ENCODE assay signal across 35 cellular contexts in genomic region chr2:31762085-31762484, GRCh38.
A peak's percentile ranks its signal among the peaks of the same experiment; 100 is the strongest.
DNase-seq lines count a peak whose midpoint lies in the region; ATAC-seq, FAIRE-seq and TF ChIP-seq lines count a peak whose summit lies in the region.
"Had no signal": no experiment of that assay in that cellular context is flagged by ENCODE, and none has a peak within 500 bp of the region (broad histone marks: within the 10 kb centered on the region; RNA-seq: fewer than 3 reads in every experiment).

No MANE protein-coding gene starts in this region.

- peaks cover 14% of the 10 kb centered on the region; the same call in 2 of the 3 replicates for H3K9me3 Mint-ChIP-seq in GM23338
- peaks cover 4% of the 10 kb centered on the region for H3K9me3 Mint-ChIP-seq in endodermal cell
- H3K9me3 Mint-ChIP-seq: activated naive CD4-positive, alpha-beta T cell treated with anti-CD3 and anti-CD28 coated beads, Interleukin-2, amount 50 U/mL, for 72 hours had no signal

- H3K27me3 ChIP-seq in GM23338 (ENCODE audit: insufficient read depth) (no peaks in the 10 kb centered on the region), endodermal cell (ENCODE audit: control insufficient read depth, insufficient read depth, low read length, poor library complexity, severe bottlenecking) (no peaks in the 10 kb centered on the region), left lung (no peaks in the 10 kb centered on the region)
- H3K27me3 ChIP-seq: BLaER1, breast epithelium, colonic mucosa, neutrophil, testis had no signal

- TF ChIP-seq CTCF in A549 (IDR thresholded peaks at IDR 0.05) (no peak; the same call in 2 of the 3 replicates), GM23338 (conservative IDR thresholded peaks at IDR 0.05; ENCODE audit: low read depth in 2 of 2) (peak; percentile 6 to 40; a peak in 2 of 4 replicates), endodermal cell (conservative IDR thresholded peaks at IDR 0.05) (peak; percentile 39), left lung (IDR thresholded peaks at IDR 0.05) (no peak)

- no peaks in the 10 kb centered on the region for H3K79me2 ChIP-seq in GM23338 (replicated peaks; ENCODE audit: insufficient read depth)

- DNase-seq in A549 (ENCODE audit: low read depth in 1 of 2, low spot score in 1 of 2) (no peak), GM23338 (ENCODE audit: low spot score) (no peak), endodermal cell (no peak), UCSD-AML1 (lab: John Stamatoyannopoulos, UW; ENCODE audit: unreplicated experiment) (no peak), left lung (no peak)
- DNase-seq in activated CD4-positive, alpha-beta T cell treated with anti-CD3 and anti-CD28 coated beads for 48 hours, result no peak
- DNase-seq: activated CD4-positive, alpha-beta T cell treated with anti-CD3 and anti-CD28 coated beads for 36 hours; activated CD8-positive, alpha-beta memory T cell treated with anti-CD3 and anti-CD28 coated beads for 24 hours; activated T-cell treated with anti-CD3 and anti-CD28 coated beads for 4 hours; anterior cingulate cortex; colonic mucosa; DMS53; effector CD8-positive, alpha-beta T cell; erythroblast; glutamatergic neuron; IMR-90; NCI-H1048; NCI-H1694; NCI-H446; NCI-H774; right cardiac atrium; stimulated activated CD4-positive, alpha-beta T cell treated with anti-CD3 and anti-CD28 coated beads, Interleukin-2, amount 100 ng/mL, for 24 hours; stimulated activated naive CD8-positive, alpha-beta T cell treated with anti-CD3 and anti-CD28 coated beads, Interleukin-15, Interleukin-2, amounts not matched to agents 100 U/mL and 50 U/mL, for 24 hours; T-helper 2 cell; testis had no signal

- 0 out of 3 replicates have a peak, but pooled peaks cover 9% of the 10 kb centered on the region for H3K9me3 ChIP-seq in A549
- H3K9me3 ChIP-seq in endodermal cell (ENCODE audit: control insufficient read depth, low read length), result peaks cover 5% of the 10 kb centered on the region
- H3K9me3 ChIP-seq in left lung, result peaks cover 0 to 5% of the 10 kb centered on the region in 2 donors
- H3K9me3 ChIP-seq: BLaER1, colonic mucosa, HAP-1, neutrophil, testis had no signal

- no peaks in the 10 kb centered on the region; the same call in 1 of the 2 replicates for H3K9me2 ChIP-seq in GM23338 (ENCODE audit: insufficient read depth)

- no peaks in the 10 kb centered on the region for H4K20me1 ChIP-seq in GM23338 (replicated peaks; ENCODE audit: insufficient read depth)
- H4K20me1 ChIP-seq: BLaER1 had no signal

- TF ChIP-seq RAD21 in A549 (conservative IDR thresholded peaks at IDR 0.05 in 1 of 2, IDR thresholded peaks at IDR 0.05 in 1 of 2), result peak in 1 of 2 experiments; percentile 34; a peak in 1 of 5 replicates

- intact Hi-C loops in left lung (cut with DNase I), result no loop called here

- H3K27ac Mint-ChIP-seq in GM23338 (no peak overlapping the region), endodermal cell (no peak overlapping the region)
- H3K27ac Mint-ChIP-seq: activated CD4-positive, alpha-beta T cell treated with anti-CD3 and anti-CD28 coated beads for 36 hours; activated naive CD4-positive, alpha-beta T cell treated with anti-CD3 and anti-CD28 coated beads, Interleukin-2, amount 50 U/mL, for 72 hours; mesothelial cell of epicardium had no signal

- ATAC-seq in A549 (peak; percentile 56 to 64; a peak in 3 of 6 replicates), GM23338 (no peak), SK-N-SH treated with all-trans-retinoic acid at 6 μM for 48 hours (0 out of 3 replicates have a peak, but pooled peaks have one; percentile 38), HG03460 (IDR thresholded peaks at IDR 0.05; ENCODE audit: unreplicated experiment) (no peak), left lung (no peak)
- ATAC-seq: activated CD4-positive, alpha-beta T cell treated with anti-CD3 and anti-CD28 coated beads for 36 hours; activated naive CD4-positive, alpha-beta T cell treated with anti-CD3 and anti-CD28 coated beads, Interleukin-2, amount 50 U/mL, for 72 hours; right cardiac atrium; stimulated activated naive CD8-positive, alpha-beta T cell treated with anti-CD3 and anti-CD28 coated beads, Interleukin-15, Interleukin-2, amounts not matched to agents 100 U/mL and 50 U/mL, for 24 hours had no signal

- H3K4me1 Mint-ChIP-seq in GM23338, result no peaks in the 10 kb centered on the region; the same call in 2 of the 3 replicates
- no peaks in the 10 kb centered on the region for H3K4me1 Mint-ChIP-seq in endodermal cell
- H3K4me1 Mint-ChIP-seq: activated CD4-positive, alpha-beta T cell treated with anti-CD3 and anti-CD28 coated beads for 36 hours had no signal

- H3K27me3 Mint-ChIP-seq in GM23338 (ENCODE audit: insufficient read depth, low read depth, poor library complexity) (peaks cover 2% of the 10 kb centered on the region), endodermal cell (ENCODE audit: insufficient read depth) (peaks cover under 1% of the 10 kb centered on the region)

- no peak for TF ChIP-seq POLR2A in A549 (IDR thresholded peaks at IDR 0.05; ENCODE audit: low read length)

- no peak overlapping the region for H3K4me3 ChIP-seq in A549
- H3K4me3 ChIP-seq in GM23338, result no peak overlapping the region
- H3K4me3 ChIP-seq in endodermal cell (ENCODE audit: low read length), result no peak overlapping the region
- H3K4me3 ChIP-seq in left lung, result no peak overlapping the region
- H3K4me3 ChIP-seq: BLaER1, breast epithelium, colonic mucosa, HAP-1, testis had no signal

- CTCF ChIA-PET in A549 (lab: Yijun Ruan, JAX), result interaction anchor here (1.3 to 2.0 kb wide), 2 partner anchors 14 to 15 kb away, joined by 3 to 4 read pairs; no protein-coding TSS in a partner anchor

- H3K4me2 ChIP-seq in A549 (no peak overlapping the region), GM23338 (no peak overlapping the region)
- H3K4me2 ChIP-seq: BLaER1 had no signal

- no peak for FAIRE-seq in A549 (lab: Jason Lieb, UNC)
- FAIRE-seq: GM12892, islet of Langerhans had no signal

- TF ChIP-seq EP300 in A549 (IDR thresholded peaks at IDR 0.05), result no peak

- H3K36me3 ChIP-seq in GM23338 (ENCODE audit: insufficient read depth) (no peaks in the 10 kb centered on the region), endodermal cell (ENCODE audit: control insufficient read depth, insufficient read depth, low read length) (no peaks in the 10 kb centered on the region), left lung (no peaks in the 10 kb centered on the region)
- H3K36me3 ChIP-seq: BLaER1, breast epithelium, colonic mucosa, HAP-1, neutrophil had no signal

- WGBS in A549 (ENCODE audit: missing lambda C conversion rate), result 0% methylated on average over 2 of the region's 2 CpGs
- WGBS in endodermal cell (ENCODE audit: insufficient coverage in 1 of 2, insufficient read length in 1 of 2), 2 experiments, result 52 to 70% methylated on average over 2 of the region's 2 CpGs

- no peak overlapping the region for H3K9ac ChIP-seq in endodermal cell (ENCODE audit: extremely low read depth, low read length, poor library complexity, severe bottlenecking)
- H3K9ac ChIP-seq: BLaER1 had no signal

- H3K4me1 ChIP-seq in A549, result no peaks in the 10 kb centered on the region
- no peaks in the 10 kb centered on the region for H3K4me1 ChIP-seq in GM23338 (ENCODE audit: insufficient read depth)
- H3K4me1 ChIP-seq in endodermal cell (ENCODE audit: control insufficient read depth, insufficient read depth, low read length), result no peaks in the 10 kb centered on the region
- no peaks in the 10 kb centered on the region for H3K4me1 ChIP-seq in left lung
- H3K4me1 ChIP-seq: BLaER1, breast epithelium, colonic mucosa, HAP-1, testis had no signal

- POLR2A ChIA-PET in A549 (lab: Yijun Ruan, JAX), result no interaction called here

- no peak overlapping the region for H2AFZ ChIP-seq in GM23338

- H3F3A ChIP-seq in GM23338 (replicated peaks; ENCODE audit: low read depth), result no peaks in the 10 kb centered on the region

- H3K27ac ChIP-seq in A549 (no peak overlapping the region), GM23338 (ENCODE audit: low read depth) (no peak overlapping the region), endodermal cell (ENCODE audit: low read depth, low read length) (no peak overlapping the region), left lung (no peak overlapping the region)
- H3K27ac ChIP-seq: BLaER1, breast epithelium, colonic mucosa, neutrophil, testis had no signal

- H3K4me3 Mint-ChIP-seq in GM23338 (no peak overlapping the region), endodermal cell (no peak overlapping the region)
- H3K4me3 Mint-ChIP-seq: activated CD4-positive, alpha-beta T cell treated with anti-CD3 and anti-CD28 coated beads for 36 hours; mesothelial cell of epicardium had no signal

- peaks cover 3% of the 10 kb centered on the region; the same call in 1 of the 3 replicates for H3K36me3 Mint-ChIP-seq in GM23338 (ENCODE audit: low read depth)
- H3K36me3 Mint-ChIP-seq in endodermal cell (ENCODE audit: low read depth), result no peaks in the 10 kb centered on the region
- H3K36me3 Mint-ChIP-seq: activated naive CD4-positive, alpha-beta T cell treated with anti-CD3 and anti-CD28 coated beads, Interleukin-2, amount 50 U/mL, for 72 hours; mesothelial cell of epicardium had no signal

TF ChIP-seq in A549, 52 proteins besides CTCF, POLR2A, EP300 and RAD21 (continues in another document):
- TF ChIP-seq RFX5 (IDR thresholded peaks at IDR 0.05) (no peak), TP53 (CRISPR knock-in tag; IDR thresholded peaks at IDR 0.05) (no peak), JUN (IDR thresholded peaks at IDR 0.05) (no peak), FOSL2 (IDR thresholded peaks at IDR 0.05) (no peak), FOSL2 (CRISPR knock-in tag; IDR thresholded peaks at IDR 0.05) (no peak), POLR2AphosphoS2 (conservative IDR thresholded peaks at IDR 0.05; ENCODE audit: low read length) (no peak)

TF ChIP-seq in GM23338, 12 proteins besides CTCF, POLR2A, EP300 and RAD21 (continues in another document):
- TF ChIP-seq ZNF114 (CRISPR knock-in tag; IDR thresholded peaks at IDR 0.05) (no peak), STAT1 (IDR thresholded peaks at IDR 0.05; ENCODE audit: unreplicated experiment) (no peak), NANOG (IDR thresholded peaks at IDR 0.05; ENCODE audit: borderline replicate concordance) (no peak), ZNF331 (CRISPR knock-in tag; IDR thresholded peaks at IDR 0.05; ENCODE audit: low read depth) (no peak)

TF ChIP-seq in SK-N-SH treated with all-trans-retinoic acid at 6 μM for 48 hours, 23 proteins besides CTCF, POLR2A, EP300 and RAD21:
- TF ChIP-seq ZFP3 (CRISPR knock-in tag; IDR thresholded peaks at IDR 0.05) (no peak), SNAI2 (CRISPR knock-in tag; IDR thresholded peaks at IDR 0.05) (no peak), PPARA (CRISPR knock-in tag; IDR thresholded peaks at IDR 0.05; ENCODE audit: borderline replicate concordance) (no peak)

Comparison
In these comparisons a context has a peak if more than half of its experiments do, and no peak if none do; other contexts are left out.
1. ATAC-seq: peak in A549 (2 of 2) and SK-N-SH treated with all-trans-retinoic acid at 6 μM for 48 hours (single experiment); none in GM23338 (single experiment), HG03460 (single experiment) and left lung (single experiment).
2. CTCF ChIP-seq: peak in GM23338 (2 of 2) and endodermal cell (single experiment); none in A549 (single experiment) and left lung (0 of 2).